34 cellular contexts compared by ENCODE assay signal in the genomic region with DNA sequence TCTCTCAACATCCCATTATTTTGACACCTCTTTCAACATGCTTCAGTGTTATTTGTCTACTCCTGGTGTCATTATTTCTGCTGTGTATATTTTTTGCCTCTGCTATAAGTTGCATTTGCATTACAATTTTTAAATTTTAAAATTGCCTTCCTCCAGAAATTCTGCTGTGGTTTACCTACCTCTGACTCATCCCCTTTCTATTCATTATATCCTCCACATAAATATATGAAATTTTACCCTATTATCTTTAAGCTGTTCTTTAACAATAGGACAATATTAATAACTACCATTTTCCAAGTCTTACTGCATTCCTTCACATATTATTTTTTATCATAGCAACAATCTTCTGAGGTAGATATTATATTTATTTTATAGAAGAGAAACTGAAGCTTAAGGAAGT.
"Had no signal": no experiment of that assay in that cellular context is flagged by ENCODE, and none has a peak within 500 bp of the region (broad histone marks: within the 10 kb centered on the region; RNA-seq: fewer than 3 reads in every experiment).

No MANE protein-coding gene starts in this region.

- H3K27ac ChIP-seq: ascending aorta, brain microvascular endothelial cell, epithelial cell of prostate, esophagus squamous epithelium, gastrocnemius medialis, lower lobe of right lung, pancreas, prostate gland, skin epidermis, stomach, thyroid gland had no signal

- DNase-seq: activated CD4-positive, alpha-beta memory T cell treated with anti-CD3 and anti-CD28 coated beads, Interleukin-2, amount 10 ng/mL, durations not matched to agents 7 days and 5 days; activated CD4-positive, alpha-beta T cell treated with anti-CD3 and anti-CD28 coated beads, Interleukin-2, amount 10 ng/mL, durations not matched to agents 24 days and 14 days; activated CD4-positive, CD25-positive, alpha-beta regulatory T cell treated with anti-CD3 and anti-CD28 coated beads, Interleukin-2, amount 50 U/mL, for 72 hours; activated CD8-positive, alpha-beta memory T cell treated with anti-CD3 and anti-CD28 coated beads, Interleukin-2, amount 50 U/mL, for 48 hours; activated gamma-delta T cell; activated naive CD4-positive, alpha-beta T cell treated with anti-CD3 and anti-CD28 coated beads, Interleukin-2, amount 10 ng/mL, durations not matched to agents 7 days and 5 days; activated naive CD8-positive, alpha-beta T cell treated with anti-CD3 and anti-CD28 coated beads, Interleukin-2, amount 10 ng/mL, durations not matched to agents 7 days and 5 days; activated T-cell treated with anti-CD3 and anti-CD28 coated beads, Interleukin-2, amount 50 U/mL, for 24 hours; brain microvascular endothelial cell; central memory CD4-positive, alpha-beta T cell; effector CD4-positive, alpha-beta T cell; esophagus squamous epithelium; gastrocnemius medialis; hippocampal formation; kidney glomerular epithelial cell; lower lobe of right lung; mucosa of descending colon; nephron progenitor cell; nucleus accumbens; pancreas; retina; stimulated activated CD4-positive, alpha-beta T cell treated with anti-CD3 and anti-CD28 coated beads, Interleukin-4, amount 100 ng/mL, for 4 hours; stimulated activated CD8-positive, alpha-beta memory T cell treated with anti-CD3 and anti-CD28 coated beads, Interleukin-4, amount 100 ng/mL, for 48 hours; stomach; T-helper 2 cell; thyroid gland had no signal

- H3K4me3 Mint-ChIP-seq: activated CD4-positive, alpha-beta memory T cell treated with anti-CD3 and anti-CD28 coated beads, Interleukin-2, amount 10 ng/mL, durations not matched to agents 7 days and 5 days; activated CD4-positive, alpha-beta T cell treated with anti-CD3 and anti-CD28 coated beads, Interleukin-2, amount 10 ng/mL, durations not matched to agents 24 days and 14 days; activated naive CD4-positive, alpha-beta T cell treated with anti-CD3 and anti-CD28 coated beads, Interleukin-2, amount 10 ng/mL, durations not matched to agents 7 days and 5 days; activated naive CD8-positive, alpha-beta T cell treated with anti-CD3 and anti-CD28 coated beads, Interleukin-2, amount 10 ng/mL, durations not matched to agents 7 days and 5 days; activated T-cell treated with anti-CD3 and anti-CD28 coated beads, Interleukin-2, amount 50 U/mL, for 24 hours; dendritic cell treated with granulocyte-macrophage colony-stimulating factor and Interleukin-4, amounts not matched to agents 40 ng/mL and 50 ng/mL, for 4 days; nephron progenitor cell; stimulated activated memory B cell treated with anti-CD40 and anti-IgM and Interleukin-4, amounts not matched to agents 10 μg/mL and 1 μg/mL and 100 μg/mL, for 72 hours had no signal

- H3K36me3 Mint-ChIP-seq: activated naive CD4-positive, alpha-beta T cell treated with anti-CD3 and anti-CD28 coated beads, Interleukin-2, amount 10 ng/mL, durations not matched to agents 7 days and 5 days; activated naive CD8-positive, alpha-beta T cell treated with anti-CD3 and anti-CD28 coated beads, Interleukin-2, amount 10 ng/mL, durations not matched to agents 7 days and 5 days; stimulated activated memory B cell treated with anti-CD40 and anti-IgM and Interleukin-4, amounts not matched to agents 10 μg/mL and 1 μg/mL and 100 μg/mL, for 72 hours had no signal

- ATAC-seq: gastrocnemius medialis; mucosa of descending colon; sciatic nerve; stimulated activated memory B cell treated with anti-CD40 and anti-IgM and Interleukin-4, amounts not matched to agents 10 μg/mL and 1 μg/mL and 100 μg/mL, for 72 hours had no signal

- H3K36me3 ChIP-seq: ascending aorta, brain microvascular endothelial cell, esophagus squamous epithelium, gastrocnemius medialis, lower lobe of right lung, pancreas, prostate gland, stomach, thyroid gland had no signal

- H3K9me3 ChIP-seq: ascending aorta, esophagus squamous epithelium, gastrocnemius medialis, lower lobe of right lung, mucosa of descending colon, pancreas, prostate gland, stomach, thyroid gland had no signal

- H3K4me1 ChIP-seq: ascending aorta, esophagus squamous epithelium, gastrocnemius medialis, lower lobe of right lung, pancreas, prostate gland, stomach, thyroid gland had no signal

- H3K4me1 Mint-ChIP-seq: activated CD4-positive, alpha-beta memory T cell treated with anti-CD3 and anti-CD28 coated beads, Interleukin-2, amount 10 ng/mL, durations not matched to agents 7 days and 5 days; activated CD4-positive, alpha-beta T cell treated with anti-CD3 and anti-CD28 coated beads, Interleukin-2, amount 10 ng/mL, durations not matched to agents 24 days and 14 days; activated naive CD4-positive, alpha-beta T cell treated with anti-CD3 and anti-CD28 coated beads, Interleukin-2, amount 10 ng/mL, durations not matched to agents 7 days and 5 days; stimulated activated memory B cell treated with anti-CD40 and anti-IgM and Interleukin-4, amounts not matched to agents 10 μg/mL and 1 μg/mL and 100 μg/mL, for 72 hours had no signal

- H3K27me3 ChIP-seq: ascending aorta, brain microvascular endothelial cell, esophagus squamous epithelium, gastrocnemius medialis, pancreas, stomach, thyroid gland had no signal

- H3K27ac Mint-ChIP-seq: activated CD4-positive, alpha-beta memory T cell treated with anti-CD3 and anti-CD28 coated beads, Interleukin-2, amount 10 ng/mL, durations not matched to agents 7 days and 5 days; activated CD4-positive, alpha-beta T cell treated with anti-CD3 and anti-CD28 coated beads, Interleukin-2, amount 10 ng/mL, durations not matched to agents 24 days and 14 days; activated naive CD4-positive, alpha-beta T cell treated with anti-CD3 and anti-CD28 coated beads, Interleukin-2, amount 10 ng/mL, durations not matched to agents 7 days and 5 days; activated naive CD8-positive, alpha-beta T cell treated with anti-CD3 and anti-CD28 coated beads, Interleukin-2, amount 10 ng/mL, durations not matched to agents 7 days and 5 days; activated T-cell treated with anti-CD3 and anti-CD28 coated beads, Interleukin-2, amount 50 U/mL, for 24 hours; dendritic cell treated with granulocyte-macrophage colony-stimulating factor and Interleukin-4, amounts not matched to agents 40 ng/mL and 50 ng/mL, for 4 days; nephron progenitor cell; stimulated activated memory B cell treated with anti-CD40 and anti-IgM and Interleukin-4, amounts not matched to agents 10 μg/mL and 1 μg/mL and 100 μg/mL, for 72 hours had no signal

- H3K27me3 Mint-ChIP-seq: activated CD4-positive, alpha-beta memory T cell treated with anti-CD3 and anti-CD28 coated beads, Interleukin-2, amount 10 ng/mL, durations not matched to agents 7 days and 5 days; activated CD4-positive, alpha-beta T cell treated with anti-CD3 and anti-CD28 coated beads, Interleukin-2, amount 10 ng/mL, durations not matched to agents 24 days and 14 days; activated naive CD4-positive, alpha-beta T cell treated with anti-CD3 and anti-CD28 coated beads, Interleukin-2, amount 10 ng/mL, durations not matched to agents 7 days and 5 days; activated naive CD8-positive, alpha-beta T cell treated with anti-CD3 and anti-CD28 coated beads, Interleukin-2, amount 10 ng/mL, durations not matched to agents 7 days and 5 days; activated T-cell treated with anti-CD3 and anti-CD28 coated beads, Interleukin-2, amount 50 U/mL, for 24 hours; stimulated activated memory B cell treated with anti-CD40 and anti-IgM and Interleukin-4, amounts not matched to agents 10 μg/mL and 1 μg/mL and 100 μg/mL, for 72 hours had no signal

- H3K4me3 ChIP-seq: ascending aorta, esophagus squamous epithelium, gastrocnemius medialis, lower lobe of right lung, mucosa of descending colon, pancreas, prostate gland, skin epidermis, stomach, thyroid gland had no signal

- H3K9me3 Mint-ChIP-seq: activated CD4-positive, alpha-beta memory T cell treated with anti-CD3 and anti-CD28 coated beads, Interleukin-2, amount 10 ng/mL, durations not matched to agents 7 days and 5 days; activated CD4-positive, alpha-beta T cell treated with anti-CD3 and anti-CD28 coated beads, Interleukin-2, amount 10 ng/mL, durations not matched to agents 24 days and 14 days; activated naive CD4-positive, alpha-beta T cell treated with anti-CD3 and anti-CD28 coated beads, Interleukin-2, amount 10 ng/mL, durations not matched to agents 7 days and 5 days; activated naive CD8-positive, alpha-beta T cell treated with anti-CD3 and anti-CD28 coated beads, Interleukin-2, amount 10 ng/mL, durations not matched to agents 7 days and 5 days; activated T-cell treated with anti-CD3 and anti-CD28 coated beads, Interleukin-2, amount 50 U/mL, for 24 hours; stimulated activated memory B cell treated with anti-CD40 and anti-IgM and Interleukin-4, amounts not matched to agents 10 μg/mL and 1 μg/mL and 100 μg/mL, for 72 hours had no signal

- FAIRE-seq: endometrium, pancreas had no signal
